ENCODE assay signal across 1 cellular context in genomic region chr6:63307581-63308246, GRCh38.
TF ChIP-seq lines count a peak whose summit lies in the region.

No MANE protein-coding gene starts in this region.

TF ChIP-seq in K562, 482 proteins besides CTCF, POLR2A, EP300 and RAD21 (continued from another document):
- TF ChIP-seq REST (CRISPR knock-in tag; IDR thresholded peaks at IDR 0.05; ENCODE audit: low read depth) (no peak), NCOA4 (IDR thresholded peaks at IDR 0.05; ENCODE audit: partially characterized antibody) (no peak), GTF2B (IDR thresholded peaks at IDR 0.05; ENCODE audit: extremely low read depth, insufficient read length) (no peak), DLX4 (CRISPR knock-in tag; IDR thresholded peaks at IDR 0.05) (no peak), MAX (CRISPR knock-in tag; IDR thresholded peaks at IDR 0.05) (no peak), NCOR1 (IDR thresholded peaks at IDR 0.05) (no peak), CREM (IDR thresholded peaks at IDR 0.05; ENCODE audit: low read depth) (no peak), JUNB (CRISPR knock-in tag; conservative IDR thresholded peaks at IDR 0.05) (no peak), HDAC3 (IDR thresholded peaks at IDR 0.05; ENCODE audit: borderline replicate concordance, partially characterized antibody) (no peak)
